Comparison of ENCODE assay signal across 27 cellular contexts in genomic region chr1:19327301-19327700, GRCh38. TPM values are rescaled to one million over a fixed set of nuclear protein-coding genes. Genes with fewer than 3 reads are reported as not detected.
DNase-seq lines count a peak whose midpoint lies in the region; ATAC-seq, FAIRE-seq and TF ChIP-seq lines count a peak whose summit lies in the region.
"Had no signal": no experiment of that assay in that cellular context is flagged by ENCODE, and none has a peak within 500 bp of the region (broad histone marks: within the 10 kb centered on the region; RNA-seq: fewer than 3 reads in every experiment).

No MANE protein-coding gene starts in this region.

- H3K4me2 ChIP-seq in GM12878 (ENCODE audit: control insufficient read depth, insufficient read depth): no peak overlapping the region

- H4K20me1 ChIP-seq in GM12878 (ENCODE audit: control insufficient read depth, insufficient read depth): no peaks in the 10 kb centered on the region

- H3K4me1 ChIP-seq in GM12878 (ENCODE audit: control insufficient read depth, insufficient read depth, low read length): no peaks in the 10 kb centered on the region
- H3K4me1 ChIP-seq: BE2C, SJCRH30 had no signal

- no peaks in the 10 kb centered on the region for H3K36me3 Mint-ChIP-seq in activated CD4-positive, alpha-beta T cell treated with anti-CD3 and anti-CD28 coated beads, Interleukin-2, amount 10 ng/mL, durations not matched to agents 24 days and 14 days (ENCODE audit: low read depth)

- no peak overlapping the region for H3K9ac ChIP-seq in GM12878 (ENCODE audit: control insufficient read depth, insufficient read depth, low read length)
- H3K9ac ChIP-seq: GM23248 had no signal

- H3K27ac ChIP-seq in GM12878 (ENCODE audit: control insufficient read depth, insufficient read depth): no peak overlapping the region
- H3K27ac ChIP-seq: GM23248, SJCRH30 had no signal

- TF ChIP-seq POLR2A in GM12878 (IDR thresholded peaks at IDR 0.05; ENCODE audit: low read depth, low read length): 0 out of 2 replicates have a peak, but pooled peaks have one; percentile 9

- H3K4me3 ChIP-seq in GM12878: no peak overlapping the region
- H3K4me3 ChIP-seq: GM23248, MG63, SJCRH30 had no signal

- ATAC-seq in GM12878 (no peak), GM18502 (IDR thresholded peaks at IDR 0.05; ENCODE audit: poor library complexity, unreplicated experiment) (no peak)
- ATAC-seq: SK-N-SH treated with all-trans-retinoic acid at 6 μM for 48 hours had no signal

- H3K27me3 ChIP-seq in GM12878 (replicated peaks in 1 of 2; ENCODE audit: control insufficient read depth in 2 of 2, insufficient read depth in 2 of 2, low read length in 1 of 2): no peaks in the 10 kb centered on the region
- H3K27me3 ChIP-seq: BE2C, MG63, SJCRH30 had no signal

- in situ Hi-C loops in G401 (cut with HindIII; ENCODE audit: low sequenced_read_pairs) (loop anchor here (25.0 kb wide), 1 partner anchor 310 kb away; the partner anchor contains the start of gene NBL1), GM12878 (cut with MboI) (no loop called here)

- CTCF ChIA-PET in GM12878 (lab: Yijun Ruan, JAX): no interaction called here

- no peaks in the 10 kb centered on the region for H3K9me3 ChIP-seq in GM12878 (replicated peaks; ENCODE audit: control insufficient read depth, insufficient read depth, low read length)
- H3K9me3 ChIP-seq: BE2C, MG63, SJCRH30 had no signal

- TF ChIP-seq CTCF in GM12878 (IDR thresholded peaks at IDR 0.05 in 2 of 3, conservative IDR thresholded peaks at IDR 0.05 in 1 of 3; ENCODE audit: control insufficient read depth in 2 of 3, extremely low read depth in 1 of 3, insufficient read depth in 1 of 3, low read depth in 3 of 3, low read length in 3 of 3): no peak

- POLR2A ChIA-PET in GM12878 (lab: Charles Lee): interaction anchor here (0.6 kb wide), 1 partner anchor 34 kb away, joined by 4 read pairs; no protein-coding TSS in a partner anchor

- no peak for FAIRE-seq in GM12878 (lab: Jason Lieb, UNC)
- FAIRE-seq: RCC 7860 had no signal

- no peak for TF ChIP-seq EP300 in GM12878 (IDR thresholded peaks at IDR 0.05; ENCODE audit: borderline replicate concordance in 1 of 2, control insufficient read depth in 1 of 2, low read depth in 2 of 2, low read length in 2 of 2)

- no peaks in the 10 kb centered on the region for H3K4me1 Mint-ChIP-seq in activated CD4-positive, alpha-beta T cell treated with anti-CD3 and anti-CD28 coated beads, Interleukin-2, amount 10 ng/mL, durations not matched to agents 24 days and 14 days

- no peak overlapping the region for H3K27ac Mint-ChIP-seq in activated CD4-positive, alpha-beta T cell treated with anti-CD3 and anti-CD28 coated beads, Interleukin-2, amount 10 ng/mL, durations not matched to agents 24 days and 14 days

- no peak overlapping the region for H2AFZ ChIP-seq in GM12878 (ENCODE audit: control insufficient read depth, low read depth, low read length)
- H2AFZ ChIP-seq: GM23248 had no signal

- no TSS peak for BruUV-seq in GM12878 (replicated peaks; lab: Mats Ljungman, UMichigan)

- no peaks in the 10 kb centered on the region for H3K9me3 Mint-ChIP-seq in activated CD4-positive, alpha-beta T cell treated with anti-CD3 and anti-CD28 coated beads, Interleukin-2, amount 10 ng/mL, durations not matched to agents 24 days and 14 days
- H3K9me3 Mint-ChIP-seq: CD14-positive monocyte; CD8-positive, alpha-beta memory T cell had no signal

- intact Hi-C loops in GM12878 (cut with micrococcal nuclease; ENCODE audit: unreplicated experiment): no loop called here
- intact Hi-C loops in activated CD4-positive, alpha-beta T cell treated with anti-CD3 and anti-CD28 coated beads, Interleukin-2, amount 10 ng/mL, durations not matched to agents 24 days and 14 days (cut with micrococcal nuclease): no loop called here

- H3K4me3 Mint-ChIP-seq in activated CD4-positive, alpha-beta T cell treated with anti-CD3 and anti-CD28 coated beads, Interleukin-2, amount 10 ng/mL, durations not matched to agents 24 days and 14 days: no peak overlapping the region
- H3K4me3 Mint-ChIP-seq: CD14-positive monocyte had no signal

- peak; percentile 27 for DNase-seq in NCI-H2171 treated with DMSO at 0.1 percent for 48 hours (lab: John Stamatoyannopoulos, UW)
- DNase-seq in NCI-H2171 (lab: John Stamatoyannopoulos, UW): no peak
- DNase-seq in G401 (ENCODE audit: low spot score): peak; percentile 68
- DNase-seq in GM12878 (ENCODE audit: low read depth, low spot score): no peak
- DNase-seq in islet precursor cell: peak; percentile 37
- no peak for DNase-seq in activated CD4-positive, alpha-beta T cell treated with anti-CD3 and anti-CD28 coated beads for 48 hours
- no peak for DNase-seq in activated CD4-positive, alpha-beta T cell treated with anti-CD3 and anti-CD28 coated beads, Interleukin-2, amount 10 ng/mL, durations not matched to agents 24 days and 14 days
- DNase-seq: 8988T; ACHN; BE2C; CD8-positive, alpha-beta memory T cell; DMS153; DND-41; GM23248; HCEC 1CT; IMR-90; KG1; MG63; NCI-H2029 treated with DMSO at 0.1 percent for 48 hours; NCI-H226; NCI-H510A; NCI-H774; SJCRH30 had no signal

- H3K27me3 Mint-ChIP-seq in activated CD4-positive, alpha-beta T cell treated with anti-CD3 and anti-CD28 coated beads, Interleukin-2, amount 10 ng/mL, durations not matched to agents 24 days and 14 days: no peaks in the 10 kb centered on the region

- H3K36me3 ChIP-seq in GM12878 (ENCODE audit: control insufficient read depth in 2 of 2, insufficient read depth in 2 of 2, low read length in 1 of 2): peaks cover 4 to 12% of the 10 kb centered on the region in 2 experiments; a peak in 3 of 4 replicates
- H3K36me3 ChIP-seq: BE2C had no signal

- WGBS in GM12878 (ENCODE audit: insufficient coverage, insufficient replicate concordance, low lambda C conversion rate, missing lambda C conversion rate): 92% methylated on average over 13 of the region's 16 CpGs

- H3K79me2 ChIP-seq in GM12878 (ENCODE audit: control insufficient read depth, insufficient read depth, low read length): no peaks in the 10 kb centered on the region

- SMC1A ChIA-PET in GM12878 (lab: Charles Lee; ENCODE audit: uncharacterized antibody, unreplicated experiment): no interaction called here

- no peak for TF ChIP-seq RAD21 in GM12878 (IDR thresholded peaks at IDR 0.05; ENCODE audit: insufficient read depth, low read depth, low read length)

- RAD21 ChIA-PET in GM12878 (lab: Charles Lee; ENCODE audit: unreplicated experiment): no interaction called here

RNA-seq across cellular contexts. Expression of gene SLC66A1, which starts 15.2 kb away (rescaled TPM):
- 49.6 and 55.1 TPM in 2 replicates for total RNA-seq in G401 (2014; rRNA removed; shearing (Covaris generic))
- 17.7 and 21.0 TPM in 2 replicates for total RNA-seq in GM12878 (2013; cell fraction: nucleolus; rRNA removed)
- total RNA-seq in GM12878 (2014; rRNA removed): 15.3 and 19.7 TPM in 2 replicates
- 7.8 and 8.2 TPM in 2 replicates for total RNA-seq in GM12878 (2014; rRNA removed; fragmentation: Illumina TruSeq; extraction: Trizol)
- total RNA-seq in GM12878 (2021): 15.3 and 15.5 TPM in 2 replicates
- 2.2 TPM for polyA plus RNA-seq in GM12878 (2011; ENCODE audit: low read depth)
- polyA plus RNA-seq in GM12878 (2011; rRNA removed): 4.0 and 8.2 TPM in 2 replicates
- polyA plus RNA-seq in GM12878 (2011; cell fraction: cytosol; rRNA removed): 13.8 and 19.2 TPM in 2 replicates
- polyA plus RNA-seq in GM12878 (2011; cell fraction: nucleus; rRNA removed): 12.3 and 14.7 TPM in 2 replicates
- polyA plus RNA-seq in GM12878 (2012): 7.1 and 8.7 TPM in 2 replicates
- polyA plus RNA-seq in GM12878 (2014; fragmentation: Illumina TruSeq; extraction: Trizol): 3.4 and 7.3 TPM in 2 replicates
- polyA plus RNA-seq in GM12878 (2014; fragmentation: Nextera tagmentation; extraction: Ambion mirVana): 1 to 10 TPM in 1 of 2 experiments, under 1 TPM in 1; 0.58 to 1.8 TPM
- polyA plus RNA-seq in GM12878 (2014; rRNA removed): 21.4 and 22.0 TPM in 2 replicates
- 10 to 100 TPM; 12.1 to 12.8 TPM for polyA plus RNA-seq in GM12878 (2016; fragmentation: Nextera tagmentation; extraction: Ambion mirVana)
- 6.9 and 11.3 TPM in 2 replicates for polyA minus RNA-seq in GM12878 (2011; rRNA and poly(A)+ RNA removed)
- 2.8 and 3.6 TPM in 2 replicates for polyA minus RNA-seq in GM12878 (2011; cell fraction: cytosol; rRNA and poly(A)+ RNA removed)
- polyA minus RNA-seq in GM12878 (2011; cell fraction: nucleus; rRNA and poly(A)+ RNA removed): 6.5 and 12.4 TPM in 2 replicates
- total RNA-seq in activated CD4-positive, alpha-beta T cell treated with anti-CD3 and anti-CD28 coated beads, Interleukin-2, amount 10 ng/mL, durations not matched to agents 24 days and 14 days: 9.2 and 10.1 TPM in 2 replicates

RNA-seq across cellular contexts. Expression of gene AKR7A2, which starts 15.4 kb away (rescaled TPM):
- 140 and 142 TPM in 2 replicates for total RNA-seq in G401 (2014; rRNA removed; shearing (Covaris generic))
- 18.7 and 23.4 TPM in 2 replicates for total RNA-seq in GM12878 (2013; cell fraction: nucleolus; rRNA removed)
- total RNA-seq in GM12878 (2014; rRNA removed) (56.2 and 62.2 TPM in 2 replicates), GM12878 (2014; rRNA removed; fragmentation: Illumina TruSeq; extraction: Trizol) (34.8 and 38.1 TPM in 2 replicates), GM12878 (2021) (58.0 and 61.2 TPM in 2 replicates)
- polyA plus RNA-seq in GM12878 (2011; ENCODE audit: low read depth): 16.0 TPM
- polyA plus RNA-seq in GM12878 (2011; rRNA removed) (25.2 and 37.3 TPM in 2 replicates), GM12878 (2014; fragmentation: Illumina TruSeq; extraction: Trizol) (12.1 and 27.8 TPM in 2 replicates), GM12878 (2014; fragmentation: Nextera tagmentation; extraction: Ambion mirVana) (1 to 10 TPM; 1.3 to 9.8 TPM), GM12878 (2014; rRNA removed) (68.7 and 70.2 TPM in 2 replicates), GM12878 (2016; fragmentation: Nextera tagmentation; extraction: Ambion mirVana) (100 to 1,000 TPM; 104 to 114 TPM)
- 55.9 and 62.9 TPM in 2 replicates for polyA plus RNA-seq in GM12878 (2011; cell fraction: cytosol; rRNA removed)
- 31.0 and 31.3 TPM in 2 replicates for polyA plus RNA-seq in GM12878 (2011; cell fraction: nucleus; rRNA removed)
- 27.4 and 42.6 TPM in 2 replicates for polyA plus RNA-seq in GM12878 (2012)
- polyA minus RNA-seq in GM12878 (2011; rRNA and poly(A)+ RNA removed): 14.8 and 28.4 TPM in 2 replicates
- polyA minus RNA-seq in GM12878 (2011; cell fraction: cytosol; rRNA and poly(A)+ RNA removed): 12.7 and 13.4 TPM in 2 replicates
- polyA minus RNA-seq in GM12878 (2011; cell fraction: nucleus; rRNA and poly(A)+ RNA removed): 7.3 and 11.5 TPM in 2 replicates
- 33.6 and 35.4 TPM in 2 replicates for total RNA-seq in activated CD4-positive, alpha-beta T cell treated with anti-CD3 and anti-CD28 coated beads, Interleukin-2, amount 10 ng/mL, durations not matched to agents 24 days and 14 days

RNA-seq across cellular contexts. Expression of gene AKR7A3, which starts 38.7 kb away (rescaled TPM):
- total RNA-seq in G401 (2014; rRNA removed; shearing (Covaris generic)): not detected in 2 replicates
- 2.2 TPM in 2 replicates for total RNA-seq in GM12878 (2013; cell fraction: nucleolus; rRNA removed)
- total RNA-seq in GM12878 (2014; rRNA removed) (0.22 and 0.73 TPM in 2 replicates), GM12878 (2014; rRNA removed; fragmentation: Illumina TruSeq; extraction: Trizol) (0.22 and 0.23 TPM in 2 replicates), GM12878 (2021) (0.88 and 1.1 TPM in 2 replicates)
- 0.20 TPM for polyA plus RNA-seq in GM12878 (2011; ENCODE audit: low read depth)
- polyA plus RNA-seq in GM12878 (2011; rRNA removed) (0.07 and 0.10 TPM in 2 replicates), GM12878 (2014; fragmentation: Illumina TruSeq; extraction: Trizol) (0.12 TPM in 1 of 2 replicates, not detected in the other), GM12878 (2014; fragmentation: Nextera tagmentation; extraction: Ambion mirVana) (not detected), GM12878 (2014; rRNA removed) (0.85 and 1.1 TPM in 2 replicates), GM12878 (2016; fragmentation: Nextera tagmentation; extraction: Ambion mirVana) (under 1 TPM; 0.23 to 0.28 TPM)
- 0.09 and 0.13 TPM in 2 replicates for polyA plus RNA-seq in GM12878 (2011; cell fraction: cytosol; rRNA removed)
- polyA plus RNA-seq in GM12878 (2011; cell fraction: nucleus; rRNA removed): 0.76 and 1.3 TPM in 2 replicates
- polyA plus RNA-seq in GM12878 (2012): 0.28 and 0.64 TPM in 2 replicates
- polyA minus RNA-seq in GM12878 (2011; rRNA and poly(A)+ RNA removed): 0.21 TPM in 1 of 2 replicates, not detected in the other
- not detected in 2 replicates for polyA minus RNA-seq in GM12878 (2011; cell fraction: cytosol; rRNA and poly(A)+ RNA removed)
- polyA minus RNA-seq in GM12878 (2011; cell fraction: nucleus; rRNA and poly(A)+ RNA removed): 0.24 and 0.38 TPM in 2 replicates
- total RNA-seq in activated CD4-positive, alpha-beta T cell treated with anti-CD3 and anti-CD28 coated beads, Interleukin-2, amount 10 ng/mL, durations not matched to agents 24 days and 14 days: 1.8 and 2.5 TPM in 2 replicates
- polyA plus RNA-seq: CD8-positive, alpha-beta memory T cell had no signal

Comparison
In these comparisons a context has a peak if more than half of its experiments do, and no peak if none do; other contexts are left out.
1. DNase-seq: peak in NCI-H2171 treated with DMSO at 0.1 percent for 48 hours (single experiment), G401 (single experiment) and islet precursor cell (single experiment); none in NCI-H2171 (single experiment), GM12878 (single experiment), activated CD4-positive, alpha-beta T cell treated with anti-CD3 and anti-CD28 coated beads for 48 hours (single experiment) and activated CD4-positive, alpha-beta T cell treated with anti-CD3 and anti-CD28 coated beads, Interleukin-2, amount 10 ng/mL, durations not matched to agents 24 days and 14 days (single experiment).